ENCODE assay signal across 31 cellular contexts in genomic region chr5:62037972-62038371, GRCh38.
"Had no signal": no experiment of that assay in that cellular context is flagged by ENCODE, and none has a peak within 500 bp of the region (broad histone marks: within the 10 kb centered on the region; RNA-seq: fewer than 3 reads in every experiment).

No MANE protein-coding gene starts in this region.

- H3K4me3 ChIP-seq: left lung, lower lobe of right lung, neural progenitor cell, right atrium auricular region, right lobe of liver, smooth muscle cell, tibial nerve, vagina had no signal

- DNase-seq: hypothalamus; immature natural killer cell; kidney; left colon; left lung; lower lobe of right lung; mammary epithelial cell; mesenchymal stem cell; naive B cell; natural killer cell; nephron progenitor cell; occipital lobe; right lobe of liver; stimulated activated CD4-positive, alpha-beta T cell treated with anti-CD3 and anti-CD28 coated beads, Interleukin-1b, Interleukin-23, amount 100 ng/mL, for 48 hours; stimulated activated CD4-positive, alpha-beta T cell treated with anti-CD3 and anti-CD28 coated beads, Interleukin-2, amount 100 ng/mL, for 48 hours; stimulated activated CD4-positive, alpha-beta T cell treated with anti-CD3 and anti-CD28 coated beads, Interleukin-4, amount 100 ng/mL, for 4 hours; stimulated activated CD8-positive, alpha-beta memory T cell treated with anti-CD3 and anti-CD28 coated beads, Interleukin-4, amount 100 ng/mL, for 48 hours; stimulated activated naive CD4-positive, alpha-beta T cell treated with Interleukin-2 at 50 U/mL for 16 hours; stimulated activated naive CD8-positive, alpha-beta T cell treated with anti-CD3 and anti-CD28 coated beads, Interleukin-15, amount 100 ng/mL, for 72 hours; substantia nigra had no signal

- H3K4me1 ChIP-seq: left lung, lower lobe of right lung, parathyroid adenoma, right atrium auricular region, right lobe of liver, tibial nerve, vagina had no signal

- H3K27ac ChIP-seq: left lung, lower lobe of right lung, neural progenitor cell, neutrophil, parathyroid adenoma, right atrium auricular region, right lobe of liver, tibial nerve, vagina had no signal

- H3K79me2 ChIP-seq: parathyroid adenoma had no signal

- H3K9me3 ChIP-seq: lower lobe of right lung, neutrophil, right atrium auricular region, right lobe of liver, tibial nerve, vagina had no signal

- H3K27ac Mint-ChIP-seq: immature natural killer cell; mesothelial cell of epicardium; naive B cell; natural killer cell; nephron progenitor cell; neural progenitor cell; stimulated activated memory B cell treated with anti-CD40 and anti-IgM and Interleukin-4, amounts not matched to agents 10 μg/mL and 1 μg/mL and 100 μg/mL, for 72 hours; stimulated activated naive CD8-positive, alpha-beta T cell treated with anti-CD3 and anti-CD28 coated beads, Interleukin-15, amount 100 ng/mL, for 72 hours; type B pancreatic cell had no signal

- H3K9me3 Mint-ChIP-seq: type B pancreatic cell had no signal

- H3K9ac ChIP-seq: neural progenitor cell, parathyroid adenoma had no signal

- H3K4me1 Mint-ChIP-seq: immature natural killer cell; naive B cell; natural killer cell; stimulated activated memory B cell treated with anti-CD40 and anti-IgM and Interleukin-4, amounts not matched to agents 10 μg/mL and 1 μg/mL and 100 μg/mL, for 72 hours; stimulated activated naive CD8-positive, alpha-beta T cell treated with anti-CD3 and anti-CD28 coated beads, Interleukin-15, amount 100 ng/mL, for 72 hours had no signal

- H3K36me3 ChIP-seq: left lung, lower lobe of right lung, neural progenitor cell, neutrophil, right atrium auricular region, right lobe of liver, tibial nerve, vagina had no signal

- H3K4me3 Mint-ChIP-seq: immature natural killer cell; mesothelial cell of epicardium; naive B cell; natural killer cell; nephron progenitor cell; neural progenitor cell; stimulated activated memory B cell treated with anti-CD40 and anti-IgM and Interleukin-4, amounts not matched to agents 10 μg/mL and 1 μg/mL and 100 μg/mL, for 72 hours; stimulated activated naive CD8-positive, alpha-beta T cell treated with anti-CD3 and anti-CD28 coated beads, Interleukin-15, amount 100 ng/mL, for 72 hours; type B pancreatic cell had no signal

- H3K27me3 Mint-ChIP-seq: naive B cell; stimulated activated naive CD8-positive, alpha-beta T cell treated with anti-CD3 and anti-CD28 coated beads, Interleukin-15, amount 100 ng/mL, for 72 hours had no signal

- ATAC-seq: left colon; left lung; lower lobe of right lung; natural killer cell; right lobe of liver; stimulated activated memory B cell treated with anti-CD40 and anti-IgM and Interleukin-4, amounts not matched to agents 10 μg/mL and 1 μg/mL and 100 μg/mL, for 72 hours; stimulated activated naive CD8-positive, alpha-beta T cell treated with anti-CD3 and anti-CD28 coated beads, Interleukin-15, amount 100 ng/mL, for 72 hours had no signal

- FAIRE-seq: islet of Langerhans, kidney had no signal

- H3K27me3 ChIP-seq: left lung, neural progenitor cell, neutrophil, right atrium auricular region, right lobe of liver, tibial nerve, vagina had no signal

- H2AFZ ChIP-seq: parathyroid adenoma had no signal

- H3K36me3 Mint-ChIP-seq: immature natural killer cell; mesothelial cell of epicardium; natural killer cell; neural progenitor cell; stimulated activated memory B cell treated with anti-CD40 and anti-IgM and Interleukin-4, amounts not matched to agents 10 μg/mL and 1 μg/mL and 100 μg/mL, for 72 hours; type B pancreatic cell had no signal

- H3K4me2 ChIP-seq: neural progenitor cell, smooth muscle cell had no signal
